Comparison of ENCODE assay signal across 11 cellular contexts in genomic region chr14:29846339-29847129, GRCh38.
A peak's percentile ranks its signal among the peaks of the same experiment; 100 is the strongest.
DNase-seq lines count a peak whose midpoint lies in the region; ATAC-seq and TF ChIP-seq lines count a peak whose summit lies in the region.
"Had no signal": no experiment of that assay in that cellular context is flagged by ENCODE, and none has a peak within 500 bp of the region (broad histone marks: within the 10 kb centered on the region; RNA-seq: fewer than 3 reads in every experiment).

No MANE protein-coding gene starts in this region.

- H3K27me3 ChIP-seq in vagina (no peaks in the 10 kb centered on the region), prostate gland (replicated peaks; ENCODE audit: insufficient read depth) (no peaks in the 10 kb centered on the region)
- H3K27me3 ChIP-seq: SJSA1 had no signal

- H3K4me3 ChIP-seq in epithelial cell of esophagus (ENCODE audit: low read length) (no peak overlapping the region), vagina (no peak overlapping the region), prostate gland (no peak overlapping the region)
- H3K4me3 ChIP-seq: coronary artery, SJSA1 had no signal

- no peaks in the 10 kb centered on the region for H3K36me3 ChIP-seq in vagina
- no peaks in the 10 kb centered on the region for H3K36me3 ChIP-seq in prostate gland
- H3K36me3 ChIP-seq: SJSA1 had no signal

- H3K4me1 ChIP-seq in vagina (no peaks in the 10 kb centered on the region), prostate gland (replicated peaks) (no peaks in the 10 kb centered on the region)
- H3K4me1 ChIP-seq: SJSA1 had no signal

- H3K27ac ChIP-seq in vagina, result no peak overlapping the region
- no peak overlapping the region for H3K27ac ChIP-seq in prostate gland
- H3K27ac ChIP-seq: coronary artery, SJSA1 had no signal

- DNase-seq in epithelial cell of esophagus (ENCODE audit: low read depth) (peak; percentile 43), vagina (ENCODE audit: extremely low spot score in 2 of 2) (no peak), prostate gland (ENCODE audit: low spot score) (no peak)
- DNase-seq: Kasumi-1 had no signal

- TF ChIP-seq CTCF in epithelial cell of esophagus (IDR thresholded peaks at IDR 0.05; ENCODE audit: insufficient read depth, low read depth, low read length, missing control alignments) (no peak), vagina (IDR thresholded peaks at IDR 0.05) (no peak), prostate gland (IDR thresholded peaks at IDR 0.05) (no peak)

- ATAC-seq in GM18498 (IDR thresholded peaks at IDR 0.05; ENCODE audit: unreplicated experiment) (peak; percentile 71), GM21529 (IDR thresholded peaks at IDR 0.05; ENCODE audit: unreplicated experiment) (peak; percentile 82), HG03558 (IDR thresholded peaks at IDR 0.05; ENCODE audit: extremely low read depth, unreplicated experiment) (peak; percentile 50), HG02870 (IDR thresholded peaks at IDR 0.05; ENCODE audit: unreplicated experiment) (no peak)
- no peak for ATAC-seq in activated CD4-positive, CD25-positive, alpha-beta regulatory T cell treated with anti-CD3 and anti-CD28 coated beads, Interleukin-2, amount 50 U/mL, for 24 hours

- 40% methylated on average over 2 of the region's 2 CpGs for WGBS in prostate gland

- H3K9me3 ChIP-seq in vagina, result no peaks in the 10 kb centered on the region
- H3K9me3 ChIP-seq in prostate gland, result no peaks in the 10 kb centered on the region

- intact Hi-C loops in vagina (cut with DNase I) (no loop called here), prostate gland (cut with DNase I) (no loop called here)

- TF ChIP-seq POLR2A in vagina (IDR thresholded peaks at IDR 0.05), result no peak
- TF ChIP-seq POLR2A in prostate gland (IDR thresholded peaks at IDR 0.05), result no peak

Comparison
In these comparisons a context has a peak if more than half of its experiments do, and no peak if none do; other contexts are left out.
1. ATAC-seq: peak in GM18498 (single experiment), GM21529 (single experiment) and HG03558 (single experiment); none in HG02870 (single experiment) and activated CD4-positive, CD25-positive, alpha-beta regulatory T cell treated with anti-CD3 and anti-CD28 coated beads, Interleukin-2, amount 50 U/mL, for 24 hours (0 of 2).